Comparison of ENCODE assay signal across 19 cellular contexts in genomic region chr14:72254940-72255472, GRCh38.
DNase-seq lines count a peak whose midpoint lies in the region; ATAC-seq and TF ChIP-seq lines count a peak whose summit lies in the region.
"Had no signal": no experiment of that assay in that cellular context is flagged by ENCODE, and none has a peak within 500 bp of the region (broad histone marks: within the 10 kb centered on the region; RNA-seq: fewer than 3 reads in every experiment).

No MANE protein-coding gene starts in this region.

- no peaks in the 10 kb centered on the region for H3F3A ChIP-seq in smooth muscle cell (ENCODE audit: low read depth)

- TF ChIP-seq POLR2A in NB4 (IDR thresholded peaks at IDR 0.05; ENCODE audit: extremely low read depth, insufficient read length): no peak

- DNase-seq in ELF-1 (ENCODE audit: low read depth, low spot score) (peak; percentile 60), NB4 (ENCODE audit: low read depth) (peak; percentile 2), endodermal cell (no peak), smooth muscle cell (lab: John Stamatoyannopoulos, UW; ENCODE audit: unreplicated experiment) (no peak), D341Med (ENCODE audit: low spot score) (no peak), foreskin fibroblast (no peak)
- DNase-seq: CD4-positive, alpha-beta memory T cell; DMS153; GM23248; Karpas-422; MV-4-11; NCI-H1694; NCI-H2081; NCI-H2171; NCI-H524 treated with DMSO at 0.1 percent for 48 hours; Peyer's patch; SJCRH30 had no signal

- H3K4me3 ChIP-seq in NB4 (ENCODE audit: low read depth, low read length) (no peak overlapping the region), endodermal cell (ENCODE audit: low read length) (no peak overlapping the region), smooth muscle cell (no peak overlapping the region), foreskin fibroblast (ENCODE audit: low read depth in 1 of 2, low read length in 2 of 2) (no peak overlapping the region)
- H3K4me3 ChIP-seq: GM23248, Peyer's patch, SJCRH30 had no signal

- H3K9ac ChIP-seq in endodermal cell (ENCODE audit: extremely low read depth, low read length, poor library complexity, severe bottlenecking): no peak overlapping the region
- no peak overlapping the region for H3K9ac ChIP-seq in smooth muscle cell (ENCODE audit: low read depth)
- H3K9ac ChIP-seq: GM23248 had no signal

- peaks cover 12% of the 10 kb centered on the region for H3K4me1 Mint-ChIP-seq in endodermal cell
- H3K4me1 Mint-ChIP-seq: CD4-positive, alpha-beta memory T cell had no signal

- peaks cover 23% of the 10 kb centered on the region for H3K9me3 Mint-ChIP-seq in endodermal cell

- no peak overlapping the region for H3K27ac Mint-ChIP-seq in endodermal cell
- H3K27ac Mint-ChIP-seq: CD4-positive, alpha-beta memory T cell had no signal

- peaks cover 4% of the 10 kb centered on the region for H3K36me3 Mint-ChIP-seq in endodermal cell (ENCODE audit: low read depth)
- H3K36me3 Mint-ChIP-seq: CD4-positive, alpha-beta memory T cell had no signal

- no peaks in the 10 kb centered on the region for H4K20me1 ChIP-seq in smooth muscle cell (ENCODE audit: low read depth)

- H3K9me3 ChIP-seq in endodermal cell (ENCODE audit: control insufficient read depth, low read length) (peaks cover 30% of the 10 kb centered on the region), smooth muscle cell (replicated peaks; ENCODE audit: low read depth) (no peaks in the 10 kb centered on the region)
- H3K9me3 ChIP-seq: Peyer's patch, SJCRH30 had no signal

- WGBS in endodermal cell (ENCODE audit: insufficient coverage in 1 of 2, insufficient read length in 1 of 2), 2 experiments: 66 to 70% methylated on average over 3 to 4 of the region's 4 CpGs
- WGBS in smooth muscle cell (ENCODE audit: low lambda C conversion rate): 67% methylated on average over 4 of the region's 4 CpGs

- H3K27ac ChIP-seq in endodermal cell (ENCODE audit: low read depth, low read length) (peak overlapping the region; percentile 33), smooth muscle cell (ENCODE audit: low read depth) (peak overlapping the region; percentile 78)
- H3K27ac ChIP-seq: GM23248, Peyer's patch, SJCRH30 had no signal

- peaks cover 2% of the 10 kb centered on the region for H3K4me1 ChIP-seq in endodermal cell (ENCODE audit: control insufficient read depth, insufficient read depth, low read length)
- peaks cover 9% of the 10 kb centered on the region for H3K4me1 ChIP-seq in smooth muscle cell (ENCODE audit: low read depth)
- H3K4me1 ChIP-seq: Peyer's patch, SJCRH30 had no signal

- H3K27me3 ChIP-seq in endodermal cell (ENCODE audit: control insufficient read depth, insufficient read depth, low read length, poor library complexity, severe bottlenecking) (no peaks in the 10 kb centered on the region), smooth muscle cell (ENCODE audit: low read depth) (no peaks in the 10 kb centered on the region)
- H3K27me3 ChIP-seq: Peyer's patch, SJCRH30 had no signal

- no peaks in the 10 kb centered on the region for H3K27me3 Mint-ChIP-seq in endodermal cell (ENCODE audit: insufficient read depth)

- H3K36me3 ChIP-seq in endodermal cell (ENCODE audit: control insufficient read depth, insufficient read depth, low read length) (no peaks in the 10 kb centered on the region), smooth muscle cell (ENCODE audit: low read depth) (no peaks in the 10 kb centered on the region)
- H3K36me3 ChIP-seq: Peyer's patch, SJCRH30 had no signal

- no peak overlapping the region for H3K4me3 Mint-ChIP-seq in endodermal cell
- H3K4me3 Mint-ChIP-seq: CD4-positive, alpha-beta memory T cell had no signal

- TF ChIP-seq CTCF in NB4 (IDR thresholded peaks at IDR 0.05; ENCODE audit: low read depth, low read length): no peak
- no peak for TF ChIP-seq CTCF in endodermal cell (conservative IDR thresholded peaks at IDR 0.05)
- no peak for TF ChIP-seq CTCF in smooth muscle cell (IDR thresholded peaks at IDR 0.05; ENCODE audit: borderline replicate concordance, insufficient read depth, poor library complexity, severe bottlenecking)
- no peak for TF ChIP-seq CTCF in foreskin fibroblast (IDR thresholded peaks at IDR 0.05; ENCODE audit: low read depth, low read length)

- no peak overlapping the region for H2AFZ ChIP-seq in smooth muscle cell (ENCODE audit: low read depth)
- H2AFZ ChIP-seq: GM23248 had no signal

- no peak for ATAC-seq in HG02973 (IDR thresholded peaks at IDR 0.05; ENCODE audit: unreplicated experiment)
- ATAC-seq: HCT116 had no signal

- H3K4me2 ChIP-seq in smooth muscle cell: no peak overlapping the region

- H3K79me2 ChIP-seq in smooth muscle cell (ENCODE audit: low read depth): no peaks in the 10 kb centered on the region

Comparison
In these comparisons a context has a peak if more than half of its experiments do, and no peak if none do; other contexts are left out.
1. DNase-seq: peak in ELF-1 (single experiment) and NB4 (single experiment); none in endodermal cell (single experiment), smooth muscle cell (single experiment), D341Med (single experiment) and foreskin fibroblast (0 of 2).